In the genomic region with DNA sequence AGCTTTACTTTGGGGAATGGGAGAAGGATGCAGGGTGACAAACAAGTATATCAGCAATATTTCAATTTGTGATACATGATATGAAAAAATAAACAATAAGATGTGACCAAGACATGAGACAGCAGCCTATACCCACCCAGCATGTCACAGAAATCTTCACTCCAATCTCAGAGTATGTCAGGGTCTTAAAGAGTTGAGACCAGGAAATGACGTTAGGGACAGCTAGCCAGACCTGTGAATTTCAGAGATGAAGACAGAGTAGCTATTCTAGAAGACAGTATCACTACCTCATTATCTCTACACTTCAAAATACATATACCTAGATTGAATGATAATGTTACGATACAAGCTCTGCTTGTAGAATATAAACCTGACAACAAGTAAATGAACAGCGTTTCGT, we compare ENCODE assay signal across 25 cellular contexts.
"Had no signal": no experiment of that assay in that cellular context is flagged by ENCODE, and none has a peak within 500 bp of the region (broad histone marks: within the 10 kb centered on the region; RNA-seq: fewer than 3 reads in every experiment).

No MANE protein-coding gene starts in this region.

- H3K9me3 ChIP-seq: ascending aorta, esophagus squamous epithelium, gastrocnemius medialis, heart right ventricle, lower lobe of right lung, right lobe of liver, SK-N-SH, testis had no signal

- ATAC-seq: left lobe of liver, T-cell had no signal

- H3K4me3 ChIP-seq: ascending aorta, esophagus squamous epithelium, gastrocnemius medialis, heart right ventricle, lower lobe of right lung, neural progenitor cell, right lobe of liver, skin epidermis, testis had no signal

- FAIRE-seq: kidney had no signal

- H3K27me3 ChIP-seq: ascending aorta, brain microvascular endothelial cell, esophagus squamous epithelium, gastrocnemius medialis, heart right ventricle, neural progenitor cell, right lobe of liver, testis had no signal

- H2AFZ ChIP-seq: neural progenitor cell had no signal

- DNase-seq: activated CD4-positive, alpha-beta T cell treated with anti-CD3 and anti-CD28 coated beads, Interleukin-2, amount 10 ng/mL, durations not matched to agents 7 days and 5 days; activated CD4-positive, CD25-positive, alpha-beta regulatory T cell treated with anti-CD3 and anti-CD28 coated beads, Interleukin-2, amount 50 U/mL, for 72 hours; activated CD8-positive, alpha-beta memory T cell treated with anti-CD3 and anti-CD28 coated beads for 24 hours; activated effector memory CD4-positive, alpha-beta T cell treated with anti-CD3 and anti-CD28 coated beads, Interleukin-2, amount 50 U/mL, for 16 hours; activated naive CD4-positive, alpha-beta T cell treated with anti-CD3 and anti-CD28 coated beads, Interleukin-2, amount 50 U/mL, for 16 hours; brain microvascular endothelial cell; caudate nucleus; esophagus squamous epithelium; gastrocnemius medialis; heart right ventricle; kidney; lower lobe of right lung; naive B cell; posterior cingulate gyrus; right lobe of liver; SK-N-SH; stimulated activated CD4-positive, alpha-beta T cell treated with anti-CD3 and anti-CD28 coated beads, Interleukin-1b, Interleukin-23, amount 100 ng/mL, for 48 hours; T-cell; testis; WERI-Rb-1 had no signal

- H3K9me3 Mint-ChIP-seq: activated CD4-positive, alpha-beta T cell treated with anti-CD3 and anti-CD28 coated beads, Interleukin-2, amount 10 ng/mL, durations not matched to agents 7 days and 5 days; naive B cell; neural progenitor cell; T-cell; type B pancreatic cell had no signal

- H3K36me3 Mint-ChIP-seq: T-cell, type B pancreatic cell had no signal

- H3K4me2 ChIP-seq: neural progenitor cell, SK-N-SH had no signal

- H3K9me2 ChIP-seq: SK-N-SH had no signal

- H3K27ac ChIP-seq: ascending aorta, brain microvascular endothelial cell, gastrocnemius medialis, neural progenitor cell, right lobe of liver, testis, WERI-Rb-1 had no signal

- H3K36me3 ChIP-seq: ascending aorta, brain microvascular endothelial cell, esophagus squamous epithelium, gastrocnemius medialis, heart right ventricle, lower lobe of right lung, neural progenitor cell, right lobe of liver, WERI-Rb-1 had no signal

- H3K9ac ChIP-seq: neural progenitor cell, SK-N-SH had no signal

- H3K4me3 Mint-ChIP-seq: activated CD4-positive, alpha-beta T cell treated with anti-CD3 and anti-CD28 coated beads, Interleukin-2, amount 10 ng/mL, durations not matched to agents 7 days and 5 days; neural progenitor cell; T-cell; type B pancreatic cell had no signal

- H3K27me3 Mint-ChIP-seq: activated CD4-positive, alpha-beta T cell treated with anti-CD3 and anti-CD28 coated beads, Interleukin-2, amount 10 ng/mL, durations not matched to agents 7 days and 5 days; naive B cell; T-cell had no signal

- H3K27ac Mint-ChIP-seq: activated CD4-positive, alpha-beta T cell treated with anti-CD3 and anti-CD28 coated beads, Interleukin-2, amount 10 ng/mL, durations not matched to agents 7 days and 5 days; type B pancreatic cell had no signal
